ENCODE assay signal across 3 cellular contexts in the genomic region with DNA sequence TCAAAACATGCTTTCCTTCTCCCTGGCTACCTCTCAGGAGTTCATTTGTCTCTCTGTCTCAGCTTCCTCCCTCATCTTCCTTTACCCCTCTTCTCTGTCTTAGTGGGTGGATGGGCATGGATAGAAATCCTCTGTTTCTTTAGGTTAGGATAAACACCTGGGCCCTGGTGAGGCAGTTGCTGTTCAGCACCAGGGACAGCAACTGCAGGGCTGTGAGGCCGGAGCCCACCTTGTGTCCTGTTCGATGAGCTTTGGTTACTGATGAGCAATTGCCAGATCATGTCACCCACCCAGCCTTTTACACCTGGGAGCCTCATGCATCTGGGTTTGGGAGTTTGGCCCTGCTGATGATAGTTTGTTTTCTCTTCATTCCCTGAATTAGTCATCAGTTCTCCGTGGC.
A peak's percentile ranks its signal among the peaks of the same experiment; 100 is the strongest.
TF ChIP-seq lines count a peak whose summit lies in the region.

No MANE protein-coding gene starts in this region.

TF ChIP-seq in SK-N-SH, 30 proteins besides CTCF, POLR2A, EP300 and RAD21 (continued from another document):
- TF ChIP-seq, protein P1, sequence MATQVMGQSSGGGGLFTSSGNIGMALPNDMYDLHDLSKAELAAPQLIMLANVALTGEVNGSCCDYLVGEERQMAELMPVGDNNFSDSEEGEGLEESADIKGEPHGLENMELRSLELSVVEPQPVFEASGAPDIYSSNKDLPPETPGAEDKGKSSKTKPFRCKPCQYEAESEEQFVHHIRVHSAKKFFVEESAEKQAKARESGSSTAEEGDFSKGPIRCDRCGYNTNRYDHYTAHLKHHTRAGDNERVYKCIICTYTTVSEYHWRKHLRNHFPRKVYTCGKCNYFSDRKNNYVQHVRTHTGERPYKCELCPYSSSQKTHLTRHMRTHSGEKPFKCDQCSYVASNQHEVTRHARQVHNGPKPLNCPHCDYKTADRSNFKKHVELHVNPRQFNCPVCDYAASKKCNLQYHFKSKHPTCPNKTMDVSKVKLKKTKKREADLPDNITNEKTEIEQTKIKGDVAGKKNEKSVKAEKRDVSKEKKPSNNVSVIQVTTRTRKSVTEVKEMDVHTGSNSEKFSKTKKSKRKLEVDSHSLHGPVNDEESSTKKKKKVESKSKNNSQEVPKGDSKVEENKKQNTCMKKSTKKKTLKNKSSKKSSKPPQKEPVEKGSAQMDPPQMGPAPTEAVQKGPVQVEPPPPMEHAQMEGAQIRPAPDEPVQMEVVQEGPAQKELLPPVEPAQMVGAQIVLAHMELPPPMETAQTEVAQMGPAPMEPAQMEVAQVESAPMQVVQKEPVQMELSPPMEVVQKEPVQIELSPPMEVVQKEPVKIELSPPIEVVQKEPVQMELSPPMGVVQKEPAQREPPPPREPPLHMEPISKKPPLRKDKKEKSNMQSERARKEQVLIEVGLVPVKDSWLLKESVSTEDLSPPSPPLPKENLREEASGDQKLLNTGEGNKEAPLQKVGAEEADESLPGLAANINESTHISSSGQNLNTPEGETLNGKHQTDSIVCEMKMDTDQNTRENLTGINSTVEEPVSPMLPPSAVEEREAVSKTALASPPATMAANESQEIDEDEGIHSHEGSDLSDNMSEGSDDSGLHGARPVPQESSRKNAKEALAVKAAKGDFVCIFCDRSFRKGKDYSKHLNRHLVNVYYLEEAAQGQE (IDR thresholded peaks at IDR 0.05; ENCODE audit: low read depth, low read length): peak; percentile 94

TF ChIP-seq in SK-N-SH treated with all-trans-retinoic acid at 6 μM for 48 hours, 23 proteins besides CTCF, POLR2A, EP300 and RAD21 (continued from another document):
- TF ChIP-seq, protein P2, sequence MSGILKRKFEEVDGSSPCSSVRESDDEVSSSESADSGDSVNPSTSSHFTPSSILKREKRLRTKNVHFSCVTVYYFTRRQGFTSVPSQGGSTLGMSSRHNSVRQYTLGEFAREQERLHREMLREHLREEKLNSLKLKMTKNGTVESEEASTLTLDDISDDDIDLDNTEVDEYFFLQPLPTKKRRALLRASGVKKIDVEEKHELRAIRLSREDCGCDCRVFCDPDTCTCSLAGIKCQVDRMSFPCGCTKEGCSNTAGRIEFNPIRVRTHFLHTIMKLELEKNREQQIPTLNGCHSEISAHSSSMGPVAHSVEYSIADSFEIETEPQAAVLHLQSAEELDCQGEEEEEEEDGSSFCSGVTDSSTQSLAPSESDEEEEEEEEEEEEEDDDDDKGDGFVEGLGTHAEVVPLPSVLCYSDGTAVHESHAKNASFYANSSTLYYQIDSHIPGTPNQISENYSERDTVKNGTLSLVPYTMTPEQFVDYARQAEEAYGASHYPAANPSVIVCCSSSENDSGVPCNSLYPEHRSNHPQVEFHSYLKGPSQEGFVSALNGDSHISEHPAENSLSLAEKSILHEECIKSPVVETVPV (CRISPR knock-in tag; IDR thresholded peaks at IDR 0.05): no peak
- TF ChIP-seq ZFP3 (CRISPR knock-in tag; IDR thresholded peaks at IDR 0.05) (no peak), ZNF8 (CRISPR knock-in tag; IDR thresholded peaks at IDR 0.05) (no peak), ARNTL (CRISPR knock-in tag; IDR thresholded peaks at IDR 0.05; ENCODE audit: borderline replicate concordance, low read depth) (no peak), ZNF70 (CRISPR knock-in tag; IDR thresholded peaks at IDR 0.05) (no peak), CSDC2 (CRISPR knock-in tag; IDR thresholded peaks at IDR 0.05) (no peak), TOX (CRISPR knock-in tag; IDR thresholded peaks at IDR 0.05; ENCODE audit: borderline replicate concordance) (no peak), BACH2 (CRISPR knock-in tag; IDR thresholded peaks at IDR 0.05; ENCODE audit: borderline replicate concordance) (no peak)
- TF ChIP-seq, protein P3, sequence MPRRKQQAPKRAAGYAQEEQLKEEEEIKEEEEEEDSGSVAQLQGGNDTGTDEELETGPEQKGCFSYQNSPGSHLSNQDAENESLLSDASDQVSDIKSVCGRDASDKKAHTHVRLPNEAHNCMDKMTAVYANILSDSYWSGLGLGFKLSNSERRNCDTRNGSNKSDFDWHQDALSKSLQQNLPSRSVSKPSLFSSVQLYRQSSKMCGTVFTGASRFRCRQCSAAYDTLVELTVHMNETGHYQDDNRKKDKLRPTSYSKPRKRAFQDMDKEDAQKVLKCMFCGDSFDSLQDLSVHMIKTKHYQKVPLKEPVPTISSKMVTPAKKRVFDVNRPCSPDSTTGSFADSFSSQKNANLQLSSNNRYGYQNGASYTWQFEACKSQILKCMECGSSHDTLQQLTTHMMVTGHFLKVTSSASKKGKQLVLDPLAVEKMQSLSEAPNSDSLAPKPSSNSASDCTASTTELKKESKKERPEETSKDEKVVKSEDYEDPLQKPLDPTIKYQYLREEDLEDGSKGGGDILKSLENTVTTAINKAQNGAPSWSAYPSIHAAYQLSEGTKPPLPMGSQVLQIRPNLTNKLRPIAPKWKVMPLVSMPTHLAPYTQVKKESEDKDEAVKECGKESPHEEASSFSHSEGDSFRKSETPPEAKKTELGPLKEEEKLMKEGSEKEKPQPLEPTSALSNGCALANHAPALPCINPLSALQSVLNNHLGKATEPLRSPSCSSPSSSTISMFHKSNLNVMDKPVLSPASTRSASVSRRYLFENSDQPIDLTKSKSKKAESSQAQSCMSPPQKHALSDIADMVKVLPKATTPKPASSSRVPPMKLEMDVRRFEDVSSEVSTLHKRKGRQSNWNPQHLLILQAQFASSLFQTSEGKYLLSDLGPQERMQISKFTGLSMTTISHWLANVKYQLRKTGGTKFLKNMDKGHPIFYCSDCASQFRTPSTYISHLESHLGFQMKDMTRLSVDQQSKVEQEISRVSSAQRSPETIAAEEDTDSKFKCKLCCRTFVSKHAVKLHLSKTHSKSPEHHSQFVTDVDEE (CRISPR knock-in tag; IDR thresholded peaks at IDR 0.05): no peak
- TF ChIP-seq, protein P4, sequence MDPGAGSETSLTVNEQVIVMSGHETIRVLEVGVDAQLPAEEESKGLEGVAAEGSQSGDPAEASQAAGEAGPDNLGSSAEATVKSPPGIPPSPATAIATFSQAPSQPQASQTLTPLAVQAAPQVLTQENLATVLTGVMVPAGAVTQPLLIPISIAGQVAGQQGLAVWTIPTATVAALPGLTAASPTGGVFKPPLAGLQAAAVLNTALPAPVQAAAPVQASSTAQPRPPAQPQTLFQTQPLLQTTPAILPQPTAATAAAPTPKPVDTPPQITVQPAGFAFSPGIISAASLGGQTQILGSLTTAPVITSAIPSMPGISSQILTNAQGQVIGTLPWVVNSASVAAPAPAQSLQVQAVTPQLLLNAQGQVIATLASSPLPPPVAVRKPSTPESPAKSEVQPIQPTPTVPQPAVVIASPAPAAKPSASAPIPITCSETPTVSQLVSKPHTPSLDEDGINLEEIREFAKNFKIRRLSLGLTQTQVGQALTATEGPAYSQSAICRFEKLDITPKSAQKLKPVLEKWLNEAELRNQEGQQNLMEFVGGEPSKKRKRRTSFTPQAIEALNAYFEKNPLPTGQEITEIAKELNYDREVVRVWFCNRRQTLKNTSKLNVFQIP (CRISPR knock-in tag; IDR thresholded peaks at IDR 0.05; ENCODE audit: borderline replicate concordance, low read depth): no peak
- TF ChIP-seq, protein P5, sequence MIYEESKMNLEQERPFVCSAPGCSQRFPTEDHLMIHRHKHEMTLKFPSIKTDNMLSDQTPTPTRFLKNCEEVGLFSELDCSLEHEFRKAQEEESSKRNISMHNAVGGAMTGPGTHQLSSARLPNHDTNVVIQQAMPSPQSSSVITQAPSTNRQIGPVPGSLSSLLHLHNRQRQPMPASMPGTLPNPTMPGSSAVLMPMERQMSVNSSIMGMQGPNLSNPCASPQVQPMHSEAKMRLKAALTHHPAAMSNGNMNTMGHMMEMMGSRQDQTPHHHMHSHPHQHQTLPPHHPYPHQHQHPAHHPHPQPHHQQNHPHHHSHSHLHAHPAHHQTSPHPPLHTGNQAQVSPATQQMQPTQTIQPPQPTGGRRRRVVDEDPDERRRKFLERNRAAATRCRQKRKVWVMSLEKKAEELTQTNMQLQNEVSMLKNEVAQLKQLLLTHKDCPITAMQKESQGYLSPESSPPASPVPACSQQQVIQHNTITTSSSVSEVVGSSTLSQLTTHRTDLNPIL (CRISPR knock-in tag; IDR thresholded peaks at IDR 0.05; ENCODE audit: low read depth): no peak

TF ChIP-seq in WTC11, 78 proteins besides CTCF, POLR2A, EP300 and RAD21 (continued from another document and continues in another):
- TF ChIP-seq, protein P6, sequence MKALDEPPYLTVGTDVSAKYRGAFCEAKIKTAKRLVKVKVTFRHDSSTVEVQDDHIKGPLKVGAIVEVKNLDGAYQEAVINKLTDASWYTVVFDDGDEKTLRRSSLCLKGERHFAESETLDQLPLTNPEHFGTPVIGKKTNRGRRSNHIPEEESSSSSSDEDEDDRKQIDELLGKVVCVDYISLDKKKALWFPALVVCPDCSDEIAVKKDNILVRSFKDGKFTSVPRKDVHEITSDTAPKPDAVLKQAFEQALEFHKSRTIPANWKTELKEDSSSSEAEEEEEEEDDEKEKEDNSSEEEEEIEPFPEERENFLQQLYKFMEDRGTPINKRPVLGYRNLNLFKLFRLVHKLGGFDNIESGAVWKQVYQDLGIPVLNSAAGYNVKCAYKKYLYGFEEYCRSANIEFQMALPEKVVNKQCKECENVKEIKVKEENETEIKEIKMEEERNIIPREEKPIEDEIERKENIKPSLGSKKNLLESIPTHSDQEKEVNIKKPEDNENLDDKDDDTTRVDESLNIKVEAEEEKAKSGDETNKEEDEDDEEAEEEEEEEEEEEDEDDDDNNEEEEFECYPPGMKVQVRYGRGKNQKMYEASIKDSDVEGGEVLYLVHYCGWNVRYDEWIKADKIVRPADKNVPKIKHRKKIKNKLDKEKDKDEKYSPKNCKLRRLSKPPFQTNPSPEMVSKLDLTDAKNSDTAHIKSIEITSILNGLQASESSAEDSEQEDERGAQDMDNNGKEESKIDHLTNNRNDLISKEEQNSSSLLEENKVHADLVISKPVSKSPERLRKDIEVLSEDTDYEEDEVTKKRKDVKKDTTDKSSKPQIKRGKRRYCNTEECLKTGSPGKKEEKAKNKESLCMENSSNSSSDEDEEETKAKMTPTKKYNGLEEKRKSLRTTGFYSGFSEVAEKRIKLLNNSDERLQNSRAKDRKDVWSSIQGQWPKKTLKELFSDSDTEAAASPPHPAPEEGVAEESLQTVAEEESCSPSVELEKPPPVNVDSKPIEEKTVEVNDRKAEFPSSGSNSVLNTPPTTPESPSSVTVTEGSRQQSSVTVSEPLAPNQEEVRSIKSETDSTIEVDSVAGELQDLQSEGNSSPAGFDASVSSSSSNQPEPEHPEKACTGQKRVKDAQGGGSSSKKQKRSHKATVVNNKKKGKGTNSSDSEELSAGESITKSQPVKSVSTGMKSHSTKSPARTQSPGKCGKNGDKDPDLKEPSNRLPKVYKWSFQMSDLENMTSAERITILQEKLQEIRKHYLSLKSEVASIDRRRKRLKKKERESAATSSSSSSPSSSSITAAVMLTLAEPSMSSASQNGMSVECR (CRISPR knock-in tag; IDR thresholded peaks at IDR 0.05; ENCODE audit: borderline replicate concordance): peak; percentile 70; the same call in 1 of the 2 replicates
- TF ChIP-seq ZNF219 (CRISPR knock-in tag; IDR thresholded peaks at IDR 0.05; ENCODE audit: borderline replicate concordance) (no peak), FOXP1 (CRISPR knock-in tag; IDR thresholded peaks at IDR 0.05; ENCODE audit: borderline replicate concordance) (0 out of 2 replicates have a peak, but pooled peaks have one; percentile 36), ZNF232 (CRISPR knock-in tag; IDR thresholded peaks at IDR 0.05) (0 out of 2 replicates have a peak, but pooled peaks have one; percentile 52), CREB1 (CRISPR knock-in tag; IDR thresholded peaks at IDR 0.05) (0 out of 2 replicates have a peak, but pooled peaks have one; percentile 24), NR2C2 (CRISPR knock-in tag; IDR thresholded peaks at IDR 0.05) (no peak), TP53 (CRISPR knock-in tag; IDR thresholded peaks at IDR 0.05) (0 out of 2 replicates have a peak, but pooled peaks have one; percentile 65), JUN (CRISPR knock-in tag; IDR thresholded peaks at IDR 0.05) (0 out of 2 replicates have a peak, but pooled peaks have one; percentile 75)
- TF ChIP-seq, protein P7, sequence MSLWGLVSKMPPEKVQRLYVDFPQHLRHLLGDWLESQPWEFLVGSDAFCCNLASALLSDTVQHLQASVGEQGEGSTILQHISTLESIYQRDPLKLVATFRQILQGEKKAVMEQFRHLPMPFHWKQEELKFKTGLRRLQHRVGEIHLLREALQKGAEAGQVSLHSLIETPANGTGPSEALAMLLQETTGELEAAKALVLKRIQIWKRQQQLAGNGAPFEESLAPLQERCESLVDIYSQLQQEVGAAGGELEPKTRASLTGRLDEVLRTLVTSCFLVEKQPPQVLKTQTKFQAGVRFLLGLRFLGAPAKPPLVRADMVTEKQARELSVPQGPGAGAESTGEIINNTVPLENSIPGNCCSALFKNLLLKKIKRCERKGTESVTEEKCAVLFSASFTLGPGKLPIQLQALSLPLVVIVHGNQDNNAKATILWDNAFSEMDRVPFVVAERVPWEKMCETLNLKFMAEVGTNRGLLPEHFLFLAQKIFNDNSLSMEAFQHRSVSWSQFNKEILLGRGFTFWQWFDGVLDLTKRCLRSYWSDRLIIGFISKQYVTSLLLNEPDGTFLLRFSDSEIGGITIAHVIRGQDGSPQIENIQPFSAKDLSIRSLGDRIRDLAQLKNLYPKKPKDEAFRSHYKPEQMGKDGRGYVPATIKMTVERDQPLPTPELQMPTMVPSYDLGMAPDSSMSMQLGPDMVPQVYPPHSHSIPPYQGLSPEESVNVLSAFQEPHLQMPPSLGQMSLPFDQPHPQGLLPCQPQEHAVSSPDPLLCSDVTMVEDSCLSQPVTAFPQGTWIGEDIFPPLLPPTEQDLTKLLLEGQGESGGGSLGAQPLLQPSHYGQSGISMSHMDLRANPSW (CRISPR knock-in tag; conservative IDR thresholded peaks at IDR 0.05; ENCODE audit: low read depth): no peak
- TF ChIP-seq, protein P8, sequence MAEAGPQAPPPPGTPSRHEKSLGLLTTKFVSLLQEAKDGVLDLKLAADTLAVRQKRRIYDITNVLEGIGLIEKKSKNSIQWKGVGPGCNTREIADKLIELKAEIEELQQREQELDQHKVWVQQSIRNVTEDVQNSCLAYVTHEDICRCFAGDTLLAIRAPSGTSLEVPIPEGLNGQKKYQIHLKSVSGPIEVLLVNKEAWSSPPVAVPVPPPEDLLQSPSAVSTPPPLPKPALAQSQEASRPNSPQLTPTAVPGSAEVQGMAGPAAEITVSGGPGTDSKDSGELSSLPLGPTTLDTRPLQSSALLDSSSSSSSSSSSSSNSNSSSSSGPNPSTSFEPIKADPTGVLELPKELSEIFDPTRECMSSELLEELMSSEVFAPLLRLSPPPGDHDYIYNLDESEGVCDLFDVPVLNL (CRISPR knock-in tag; IDR thresholded peaks at IDR 0.05; ENCODE audit: borderline replicate concordance, low read depth): no peak
- TF ChIP-seq, protein P9, sequence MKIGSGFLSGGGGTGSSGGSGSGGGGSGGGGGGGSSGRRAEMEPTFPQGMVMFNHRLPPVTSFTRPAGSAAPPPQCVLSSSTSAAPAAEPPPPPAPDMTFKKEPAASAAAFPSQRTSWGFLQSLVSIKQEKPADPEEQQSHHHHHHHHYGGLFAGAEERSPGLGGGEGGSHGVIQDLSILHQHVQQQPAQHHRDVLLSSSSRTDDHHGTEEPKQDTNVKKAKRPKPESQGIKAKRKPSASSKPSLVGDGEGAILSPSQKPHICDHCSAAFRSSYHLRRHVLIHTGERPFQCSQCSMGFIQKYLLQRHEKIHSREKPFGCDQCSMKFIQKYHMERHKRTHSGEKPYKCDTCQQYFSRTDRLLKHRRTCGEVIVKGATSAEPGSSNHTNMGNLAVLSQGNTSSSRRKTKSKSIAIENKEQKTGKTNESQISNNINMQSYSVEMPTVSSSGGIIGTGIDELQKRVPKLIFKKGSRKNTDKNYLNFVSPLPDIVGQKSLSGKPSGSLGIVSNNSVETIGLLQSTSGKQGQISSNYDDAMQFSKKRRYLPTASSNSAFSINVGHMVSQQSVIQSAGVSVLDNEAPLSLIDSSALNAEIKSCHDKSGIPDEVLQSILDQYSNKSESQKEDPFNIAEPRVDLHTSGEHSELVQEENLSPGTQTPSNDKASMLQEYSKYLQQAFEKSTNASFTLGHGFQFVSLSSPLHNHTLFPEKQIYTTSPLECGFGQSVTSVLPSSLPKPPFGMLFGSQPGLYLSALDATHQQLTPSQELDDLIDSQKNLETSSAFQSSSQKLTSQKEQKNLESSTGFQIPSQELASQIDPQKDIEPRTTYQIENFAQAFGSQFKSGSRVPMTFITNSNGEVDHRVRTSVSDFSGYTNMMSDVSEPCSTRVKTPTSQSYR (CRISPR knock-in tag; IDR thresholded peaks at IDR 0.05): 0 out of 2 replicates have a peak, but pooled peaks have one; percentile 19
